In genomic region chr12:110449799-110450497, GRCh38 we compare ENCODE assay signal across 8 cellular contexts. TPM values are rescaled to one million over a fixed set of nuclear protein-coding genes. Genes with fewer than 3 reads are reported as not detected.
DNase-seq lines count a peak whose midpoint lies in the region; ATAC-seq and TF ChIP-seq lines count a peak whose summit lies in the region.

Gene ARPC3 (minus strand): TSS chr12:110450337. CDS start chr12:110450260, 77 bp downstream.

- peak; percentile 94 for ATAC-seq in GM21529 (IDR thresholded peaks at IDR 0.05; ENCODE audit: unreplicated experiment)
- ATAC-seq in mucosa of descending colon, result peak; percentile 99

- peaks cover 3% of the 10 kb centered on the region for H3K36me3 Mint-ChIP-seq in IgD-negative memory B cell

- H3K4me1 Mint-ChIP-seq in IgD-negative memory B cell, result peaks cover 26 to 31% (median 30%) of the 10 kb centered on the region in 3 donors

- H3K4me3 ChIP-seq in epithelial cell of esophagus (ENCODE audit: low read length) (peak within 1 kb of the TSS; percentile 91), mucosa of descending colon (peak within 1 kb of the TSS; percentile 80)

- no peaks in the 10 kb centered on the region for H3K9me3 ChIP-seq in mucosa of descending colon

- DNase-seq in DMS153 treated with DMSO at 0.1 percent for 48 hours (lab: John Stamatoyannopoulos, UW; ENCODE audit: unreplicated experiment) (peak; percentile 94), OCI-M1 (lab: John Stamatoyannopoulos, UW) (peak; percentile 97), activated T-cell treated with anti-CD3 and anti-CD28 coated beads for 4 hours (peak; percentile 89), epithelial cell of esophagus (ENCODE audit: low read depth) (peak; percentile 97), mucosa of descending colon (peak; percentile 97 to 98 (median 98))
- peak; percentile 92 for DNase-seq in stimulated activated CD8-positive, alpha-beta memory T cell treated with anti-CD3 and anti-CD28 coated beads, Interleukin-4, amount 100 ng/mL, for 24 hours (ENCODE audit: low read depth)

- peak within 1 kb of the TSS; percentile 98 to 100 (median 99) for H3K4me3 Mint-ChIP-seq in IgD-negative memory B cell

- TF ChIP-seq CTCF in epithelial cell of esophagus (IDR thresholded peaks at IDR 0.05; ENCODE audit: insufficient read depth, low read depth, low read length, missing control alignments) (peak; percentile 83), mucosa of descending colon (IDR thresholded peaks at IDR 0.05) (peak; percentile 83)

- no peaks in the 10 kb centered on the region for H3K9me3 Mint-ChIP-seq in IgD-negative memory B cell

- no peaks in the 10 kb centered on the region for H3K36me3 ChIP-seq in mucosa of descending colon (ENCODE audit: low read depth)

- no peaks in the 10 kb centered on the region for H3K27me3 Mint-ChIP-seq in IgD-negative memory B cell

- intact Hi-C loops in mucosa of descending colon (cut with DNase I, micrococcal nuclease), result loop anchor here in 1 of 2 donors (10.0 kb wide), 1 partner anchor 435 kb away; no protein-coding TSS in a partner anchor

- H3K27ac Mint-ChIP-seq in IgD-negative memory B cell, result peak within 1 kb of the TSS; percentile 99 to 100 (median 99)

- peaks cover 18% of the 10 kb centered on the region for H3K4me1 ChIP-seq in mucosa of descending colon (ENCODE audit: low read depth)

RNA-seq across cellular contexts. Expression of gene ARPC3, which starts in this region (rescaled TPM):
- polyA plus RNA-seq in IgD-negative memory B cell, result 1,315 TPM
- total RNA-seq in mucosa of descending colon, result 100 to 1,000 TPM; 174 to 277 (median 265) TPM

Comparison
In these comparisons a context has a peak if more than half of its experiments do, and no peak if none do; other contexts are left out.
1. Peak in every context shown above with its lines: DNase-seq, ATAC-seq and H3K4me3 ChIP-seq.